1 cellular context compared by ENCODE assay signal in the genomic region with DNA sequence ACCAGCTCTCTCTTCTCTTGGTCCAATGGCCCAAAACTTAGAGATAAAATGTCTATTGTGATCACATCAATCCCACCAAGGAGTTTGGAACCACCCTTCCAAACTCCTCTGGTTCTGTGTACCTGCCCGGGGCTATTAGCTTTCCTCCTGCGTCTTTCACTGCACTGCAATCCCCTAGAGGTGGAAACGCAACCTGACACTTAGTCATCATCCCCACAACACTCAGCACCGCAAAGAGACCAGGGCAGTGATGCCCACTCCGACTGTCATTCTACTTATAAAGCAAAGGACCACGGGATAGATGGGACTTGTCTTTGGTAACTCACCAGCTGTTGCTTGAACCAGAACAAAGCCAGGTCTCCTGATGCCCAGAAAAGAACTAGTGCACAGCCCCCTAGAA.
TF ChIP-seq lines count a peak whose summit lies in the region.

No MANE protein-coding gene starts in this region.

TF ChIP-seq in A549, 52 proteins besides CTCF, POLR2A, EP300 and RAD21 (continued from another document):
- TF ChIP-seq, protein P1, sequence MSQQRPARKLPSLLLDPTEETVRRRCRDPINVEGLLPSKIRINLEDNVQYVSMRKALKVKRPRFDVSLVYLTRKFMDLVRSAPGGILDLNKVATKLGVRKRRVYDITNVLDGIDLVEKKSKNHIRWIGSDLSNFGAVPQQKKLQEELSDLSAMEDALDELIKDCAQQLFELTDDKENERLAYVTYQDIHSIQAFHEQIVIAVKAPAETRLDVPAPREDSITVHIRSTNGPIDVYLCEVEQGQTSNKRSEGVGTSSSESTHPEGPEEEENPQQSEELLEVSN (IDR thresholded peaks at IDR 0.05; ENCODE audit: borderline replicate concordance, low read depth) = no peak
- TF ChIP-seq CHD2 (IDR thresholded peaks at IDR 0.05; ENCODE audit: low read length, partially characterized antibody) = no peak
- TF ChIP-seq ZC3H11A (IDR thresholded peaks at IDR 0.05) = no peak
- no peak for TF ChIP-seq HOXB13 (CRISPR knock-in tag; IDR thresholded peaks at IDR 0.05; ENCODE audit: low read depth)
- TF ChIP-seq, protein P2, sequence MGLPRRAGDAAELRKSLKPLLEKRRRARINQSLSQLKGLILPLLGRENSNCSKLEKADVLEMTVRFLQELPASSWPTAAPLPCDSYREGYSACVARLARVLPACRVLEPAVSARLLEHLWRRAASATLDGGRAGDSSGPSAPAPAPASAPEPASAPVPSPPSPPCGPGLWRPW (IDR thresholded peaks at IDR 0.05) = no peak
- TF ChIP-seq HEYL (CRISPR knock-in tag; IDR thresholded peaks at IDR 0.05) = no peak
- no peak for TF ChIP-seq RARB (CRISPR knock-in tag; IDR thresholded peaks at IDR 0.05)
